Comparison of ENCODE assay signal across 8 cellular contexts in genomic region chr12:51083140-51083833, GRCh38. TPM values are rescaled to one million over a fixed set of nuclear protein-coding genes. Genes with fewer than 3 reads are reported as not detected.
DNase-seq lines count a peak whose midpoint lies in the region; ATAC-seq and TF ChIP-seq lines count a peak whose summit lies in the region.

Gene CSRNP2, minus strand, starts transcription at chr12:51083596. Its CDS starts 7,035 bp downstream, at chr12:51076561.

- no peaks in the 10 kb centered on the region for H3K9me3 ChIP-seq in left lung

- H3K27me3 ChIP-seq in left lung, result no peaks in the 10 kb centered on the region

- intact Hi-C loops in left lung (cut with DNase I), result no loop called here

- peak within 1 kb of the TSS; percentile 88 to 90 for H3K27ac ChIP-seq in left lung

- DNase-seq in C1 segment of cervical spinal cord (lab: John Stamatoyannopoulos, UW) (peak; percentile 55 to 96 (median 92)), NCI-H748 (lab: John Stamatoyannopoulos, UW; ENCODE audit: unreplicated experiment) (peak; percentile 97), dedifferentiated amniotic fluid mesenchymal stem cell (ENCODE audit: extremely low spot score) (peak; percentile 95), left lung (peak; percentile 97 to 99)
- peak; percentile 94 for DNase-seq in activated CD4-positive, alpha-beta T cell treated with anti-CD3 and anti-CD28 coated beads, Interleukin-2, amount 50 U/mL, for 1 hour
- DNase-seq in stimulated activated CD4-positive, alpha-beta T cell treated with anti-CD3 and anti-CD28 coated beads, Interleukin-2, amount 100 ng/mL, for 48 hours, result peak; percentile 92 to 93

- ATAC-seq in GM19351 (IDR thresholded peaks at IDR 0.05; ENCODE audit: unreplicated experiment) (peak; percentile 98), HG03521 (IDR thresholded peaks at IDR 0.05; ENCODE audit: unreplicated experiment) (peak; percentile 95), left lung (peak; percentile 99)

- H3K4me3 ChIP-seq in left lung, result peak within 1 kb of the TSS; percentile 72 to 92

- TF ChIP-seq CTCF in left lung (IDR thresholded peaks at IDR 0.05), result no peak

- no peaks in the 10 kb centered on the region for H3K36me3 ChIP-seq in left lung

- peaks cover 7 to 25% of the 10 kb centered on the region in 2 donors for H3K4me1 ChIP-seq in left lung

RNA-seq across cellular contexts. Expression of gene CSRNP2, which starts in this region (rescaled TPM):
- 10 to 100 TPM; 25.2 to 35.7 TPM for total RNA-seq in left lung

Comparison
In these comparisons a context has a peak if more than half of its experiments do, and no peak if none do; other contexts are left out.
1. Peak in every context shown above with its lines: DNase-seq, ATAC-seq, H3K4me3 ChIP-seq and H3K27ac ChIP-seq.